In genomic region chr12:111330800-111331752, GRCh38 we compare ENCODE assay signal across 9 cellular contexts. TPM values are rescaled to one million over a fixed set of nuclear protein-coding genes. Genes with fewer than 3 reads are reported as not detected.
DNase-seq lines count a peak whose midpoint lies in the region; ATAC-seq and TF ChIP-seq lines count a peak whose summit lies in the region.
"Had no signal": no experiment of that assay in that cellular context is flagged by ENCODE, and none has a peak within 500 bp of the region (broad histone marks: within the 10 kb centered on the region; RNA-seq: fewer than 3 reads in every experiment).

No MANE protein-coding gene starts in this region.

- no peaks in the 10 kb centered on the region for H3K4me1 Mint-ChIP-seq in activated T-helper 2 cell treated with anti-CD3 and anti-CD28 coated beads, Interferon-gamma antibody, Interleukin-2, Interleukin-4, amounts not matched to agents 10 μg/mL and 5 μg/mL and 100 μg/mL, durations not matched to agents 14 hours and 24 hours and 36 hours (ENCODE audit: low read depth)

- H3K9ac ChIP-seq in liver (ENCODE audit: low read depth in 1 of 2, low read length in 2 of 2) = no peak overlapping the region

- H3K27me3 Mint-ChIP-seq in activated T-helper 2 cell treated with anti-CD3 and anti-CD28 coated beads, Interferon-gamma antibody, Interleukin-2, Interleukin-4, amounts not matched to agents 10 μg/mL and 5 μg/mL and 100 μg/mL, durations not matched to agents 14 hours and 24 hours and 36 hours (ENCODE audit: low read depth) = peaks cover 2% of the 10 kb centered on the region

- no peaks in the 10 kb centered on the region for H3K4me1 ChIP-seq in liver (ENCODE audit: control insufficient read depth in 4 of 4, insufficient read depth in 4 of 4, low read length in 3 of 4)

- no peaks in the 10 kb centered on the region for H3K27me3 ChIP-seq in liver (ENCODE audit: control insufficient read depth in 4 of 4, insufficient read depth in 4 of 4, low read length in 3 of 4)

- H3K4me3 ChIP-seq in GM12875 (ENCODE audit: low read depth, low read length) = no peak overlapping the region
- H3K4me3 ChIP-seq in liver (ENCODE audit: low read depth in 1 of 3, low read length in 3 of 3) = no peak overlapping the region

- H3K9me3 Mint-ChIP-seq in activated T-helper 2 cell treated with anti-CD3 and anti-CD28 coated beads, Interferon-gamma antibody, Interleukin-2, Interleukin-4, amounts not matched to agents 10 μg/mL and 5 μg/mL and 100 μg/mL, durations not matched to agents 14 hours and 24 hours and 36 hours = no peaks in the 10 kb centered on the region

- H3K27ac ChIP-seq in liver (ENCODE audit: low read depth in 1 of 2, low read length in 2 of 2) = no peak overlapping the region
- H3K27ac ChIP-seq: epithelial cell of prostate had no signal

- H3K9me3 ChIP-seq in liver (ENCODE audit: control insufficient read depth in 4 of 4, low read length in 3 of 4) = no peaks in the 10 kb centered on the region

- intact Hi-C loops in activated T-helper 2 cell treated with anti-CD3 and anti-CD28 coated beads, Interferon-gamma antibody, Interleukin-2, Interleukin-4, amounts not matched to agents 10 μg/mL and 5 μg/mL and 100 μg/mL, durations not matched to agents 14 hours and 24 hours and 36 hours (cut with micrococcal nuclease) = loop anchor here (5.0 kb wide), 1 partner anchor 481 kb away; no protein-coding TSS in a partner anchor

- no peak for ATAC-seq in HG02884 (IDR thresholded peaks at IDR 0.05; ENCODE audit: unreplicated experiment)
- no peak for ATAC-seq in HG03378 (IDR thresholded peaks at IDR 0.05; ENCODE audit: unreplicated experiment)

- in situ Hi-C loops in T47D (cut with HindIII; ENCODE audit: low pct_unique_long_range_greater_than_20kb, low sequenced_read_pairs) = no loop called here

- no peaks in the 10 kb centered on the region for H3K36me3 Mint-ChIP-seq in activated T-helper 2 cell treated with anti-CD3 and anti-CD28 coated beads, Interferon-gamma antibody, Interleukin-2, Interleukin-4, amounts not matched to agents 10 μg/mL and 5 μg/mL and 100 μg/mL, durations not matched to agents 14 hours and 24 hours and 36 hours (ENCODE audit: low read depth)

- no peak overlapping the region for H3K4me3 Mint-ChIP-seq in activated T-helper 2 cell treated with anti-CD3 and anti-CD28 coated beads, Interferon-gamma antibody, Interleukin-2, Interleukin-4, amounts not matched to agents 10 μg/mL and 5 μg/mL and 100 μg/mL, durations not matched to agents 14 hours and 24 hours and 36 hours (ENCODE audit: low read depth)

- no peak overlapping the region for H3K27ac Mint-ChIP-seq in activated T-helper 2 cell treated with anti-CD3 and anti-CD28 coated beads, Interferon-gamma antibody, Interleukin-2, Interleukin-4, amounts not matched to agents 10 μg/mL and 5 μg/mL and 100 μg/mL, durations not matched to agents 14 hours and 24 hours and 36 hours

- DNase-seq in AG09319 (ENCODE audit: extremely low read depth, low read depth) (peak; percentile 15), NCI-H510A treated with DMSO at 0.1 percent for 48 hours (lab: John Stamatoyannopoulos, UW) (peak; percentile 28), T47D (ENCODE audit: low read depth in 1 of 2, low spot score in 1 of 2) (peak; percentile 60 to 75)
- DNase-seq in activated T-helper 2 cell treated with anti-CD3 and anti-CD28 coated beads, Interferon-gamma antibody, Interleukin-2, Interleukin-4, amounts not matched to agents 10 μg/mL and 5 μg/mL and 100 μg/mL, durations not matched to agents 14 hours and 24 hours and 36 hours (ENCODE audit: low spot score) = no peak

- WGBS in liver = 71% methylated on average over 8 of the region's 8 CpGs

- TF ChIP-seq CTCF in AG09319 (IDR thresholded peaks at IDR 0.05; ENCODE audit: low read depth, low read length) (peak; percentile 47), GM12875 (IDR thresholded peaks at IDR 0.05; ENCODE audit: borderline replicate concordance, insufficient read depth, low read depth, low read length) (peak; percentile 38; the same call in 1 of the 2 replicates), liver (IDR thresholded peaks at IDR 0.05; ENCODE audit: low read depth, low read length, missing input control) (peak; percentile 28)

- peaks cover 0 to 38% (median 11%) of the 10 kb centered on the region in 4 donors for H3K36me3 ChIP-seq in liver (ENCODE audit: control insufficient read depth in 4 of 4, insufficient read depth in 3 of 4, low read depth in 1 of 4, low read length in 3 of 4)

- peak; percentile 67 to 78 for TF ChIP-seq RAD21 in liver (IDR thresholded peaks at IDR 0.05)

TF ChIP-seq in liver, 16 proteins besides CTCF, POLR2A, EP300 and RAD21:
- TF ChIP-seq ATF3 (IDR thresholded peaks at IDR 0.05) = no peak
- no peak for TF ChIP-seq HNF4A (conservative IDR thresholded peaks at IDR 0.05)
- TF ChIP-seq GABPA (IDR thresholded peaks at IDR 0.05 in 1 of 2, conservative IDR thresholded peaks at IDR 0.05 in 1 of 2) = no peak
- TF ChIP-seq MAX (IDR thresholded peaks at IDR 0.05) = no peak
- no peak for TF ChIP-seq REST (IDR thresholded peaks at IDR 0.05)
TF ChIP-seq in liver: peak in this region for 0.

RNA-seq across cellular contexts. Expression of gene PHETA1, which starts 37.8 kb away (rescaled TPM):
- 1 to 10 TPM; 2.4 to 5.7 TPM for total RNA-seq in liver
- 1 to 10 TPM; 2.5 to 5.4 TPM for polyA plus RNA-seq in liver
- total RNA-seq in activated T-helper 2 cell treated with anti-CD3 and anti-CD28 coated beads, Interferon-gamma antibody, Interleukin-2, Interleukin-4, amounts not matched to agents 10 μg/mL and 5 μg/mL and 100 μg/mL, durations not matched to agents 14 hours and 24 hours and 36 hours = 3.9 and 4.3 TPM in 2 replicates
